ENCODE assay signal across 8 cellular contexts in the genomic region with DNA sequence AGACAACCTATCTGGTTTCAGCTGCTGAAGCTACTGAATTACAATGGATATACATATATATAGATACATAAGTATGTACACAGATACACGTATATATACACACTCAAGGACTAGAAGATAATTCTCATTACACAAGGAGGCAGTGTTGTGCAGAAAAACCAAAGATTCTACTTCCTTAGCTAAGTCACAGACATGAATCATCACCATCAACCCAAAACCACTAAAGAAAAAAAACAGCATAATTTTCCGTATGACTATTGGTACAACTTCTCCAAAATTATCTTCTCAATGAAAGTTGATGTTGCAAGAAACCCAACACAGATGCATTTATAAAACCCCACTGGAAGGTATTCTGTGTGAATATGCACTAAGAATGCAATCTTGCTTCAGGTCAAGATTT. TPM values are rescaled to one million over a fixed set of nuclear protein-coding genes. Genes with fewer than 3 reads are reported as not detected.
DNase-seq lines count a peak whose midpoint lies in the region; ATAC-seq and TF ChIP-seq lines count a peak whose summit lies in the region.

No MANE protein-coding gene starts in this region.

- H3K4me3 Mint-ChIP-seq in brain = no peak overlapping the region

- DNase-seq in COR-L47 (lab: John Stamatoyannopoulos, UW) = peak; percentile 28
- peak; percentile 46 for DNase-seq in NCI-H748 (lab: John Stamatoyannopoulos, UW; ENCODE audit: unreplicated experiment)
- peak; percentile 88 for DNase-seq in kidney glomerular epithelial cell (lab: John Stamatoyannopoulos, UW)
- no peak for DNase-seq in aorta
- DNase-seq in stimulated activated naive CD4-positive, alpha-beta T cell treated with Interleukin-2 at 50 U/mL for 16 hours (lab: John Stamatoyannopoulos, UW) = no peak

- H3K27ac Mint-ChIP-seq in brain = no peak overlapping the region

- H3K4me3 ChIP-seq in aorta (ENCODE audit: low read length in 2 of 2) = no peak overlapping the region

- 2 to 6% methylated on average over 2 of the region's 2 CpGs for WGBS in aorta, 2 donors

- no peak overlapping the region for H3K27ac ChIP-seq in aorta (ENCODE audit: low read depth in 1 of 2, low read length in 2 of 2)

- peaks cover 11% of the 10 kb centered on the region for H3K27me3 Mint-ChIP-seq in brain

- no peaks in the 10 kb centered on the region for H3K27me3 ChIP-seq in aorta (ENCODE audit: control insufficient read depth in 1 of 2, insufficient read depth in 2 of 2, low read length in 1 of 2)

- ATAC-seq in GM18907 (IDR thresholded peaks at IDR 0.05; ENCODE audit: unreplicated experiment) (peak; percentile 97), HG03064 (IDR thresholded peaks at IDR 0.05; ENCODE audit: low read depth, unreplicated experiment) (peak; percentile 97), aorta (ENCODE audit: low FRiP score) (peak; percentile 81)

- intact Hi-C loops in aorta (cut with DNase I) = loop anchor here (1.0 to 5.0 kb wide), 3 partner anchors 162 to 330 kb away; no protein-coding TSS in a partner anchor

- H3K36me3 Mint-ChIP-seq in brain = no peaks in the 10 kb centered on the region

- TF ChIP-seq CTCF in brain (conservative IDR thresholded peaks at IDR 0.05) = peak; percentile 60 to 62

- no peaks in the 10 kb centered on the region for H3K4me1 ChIP-seq in aorta (ENCODE audit: control insufficient read depth in 1 of 2, insufficient read depth in 2 of 2, low read length in 2 of 2)

- H3K36me3 ChIP-seq in aorta (ENCODE audit: control insufficient read depth in 1 of 2, insufficient read depth in 2 of 2, low read length in 1 of 2) = no peaks in the 10 kb centered on the region

- H3K4me1 Mint-ChIP-seq in brain = no peaks in the 10 kb centered on the region

- peaks cover 7 to 23% (median 16%) of the 10 kb centered on the region in 5 experiments for H3K9me3 Mint-ChIP-seq in brain

- no peaks in the 10 kb centered on the region for H3K9me3 ChIP-seq in aorta (ENCODE audit: control insufficient read depth, low read length)

RNA-seq across cellular contexts. Expression of a gene that starts 36.8 kb away (rescaled TPM):
- polyA plus RNA-seq in brain (ENCODE audit: insufficient read depth, low read depth, low replicate concordance) = 26.7 TPM
- 10 to 100 TPM; 18.6 to 25.1 TPM for total RNA-seq in aorta
- 10 to 100 TPM; 29.9 to 34.1 TPM for polyA plus RNA-seq in aorta

RNA-seq across cellular contexts. Expression of a gene that starts 44.0 kb away (rescaled TPM):
- polyA plus RNA-seq in brain (ENCODE audit: insufficient read depth, low read depth, low replicate concordance) (not detected), aorta (1 to 10 TPM in 1 of 2 donors, not detected in 1; 1.0 TPM)
- not detected for total RNA-seq in aorta

Comparison
In these comparisons a context has a peak if more than half of its experiments do, and no peak if none do; other contexts are left out.
1. DNase-seq: peak in COR-L47 (single experiment), NCI-H748 (single experiment) and kidney glomerular epithelial cell (single experiment); none in aorta (0 of 2) and stimulated activated naive CD4-positive, alpha-beta T cell treated with Interleukin-2 at 50 U/mL for 16 hours (single experiment).
2. Peak in every context shown above with its lines, with median percentiles within 50 percentile points of each other: ATAC-seq.